15 cellular contexts compared by ENCODE assay signal in genomic region chr21:34537838-34538237, GRCh38.
"Had no signal": no experiment of that assay in that cellular context is flagged by ENCODE, and none has a peak within 500 bp of the region (broad histone marks: within the 10 kb centered on the region; RNA-seq: fewer than 3 reads in every experiment).

No MANE protein-coding gene starts in this region.

- H3K36me3 Mint-ChIP-seq: natural killer cell had no signal

- H3K27me3 ChIP-seq: thyroid gland had no signal

- H3K4me3 ChIP-seq: mucosa of descending colon, psoas muscle, thyroid gland had no signal

- ATAC-seq: activated naive CD4-positive, alpha-beta T cell treated with anti-CD3 and anti-CD28 coated beads, Interleukin-2, amount 50 U/mL, for 72 hours; esophagus mucosa; left cardiac atrium; mucosa of descending colon; natural killer cell; psoas muscle; sciatic nerve had no signal

- H3K36me3 ChIP-seq: thyroid gland, WERI-Rb-1 had no signal

- H3K9me3 ChIP-seq: mucosa of descending colon, psoas muscle, thyroid gland had no signal

- H3K27ac Mint-ChIP-seq: natural killer cell had no signal

- DNase-seq: activated CD4-positive, alpha-beta T cell treated with anti-CD3 and anti-CD28 coated beads for 48 hours; activated effector memory CD4-positive, alpha-beta T cell treated with Interleukin-2 at 50 U/mL for 16 hours; anterior cingulate cortex; left cardiac atrium; mucosa of descending colon; natural killer cell; occipital lobe; psoas muscle; stimulated activated CD4-positive, alpha-beta T cell treated with anti-CD3 and anti-CD28 coated beads, Interleukin-2, amount 100 ng/mL, for 48 hours; T1000; thyroid gland; WERI-Rb-1 had no signal

- H3K4me3 Mint-ChIP-seq: natural killer cell had no signal

- H3K9me3 Mint-ChIP-seq: activated naive CD4-positive, alpha-beta T cell treated with anti-CD3 and anti-CD28 coated beads, Interleukin-2, amount 50 U/mL, for 72 hours; natural killer cell had no signal

- H3K27ac ChIP-seq: psoas muscle, thyroid gland, WERI-Rb-1 had no signal
